ENCODE assay signal across 16 cellular contexts in genomic region chr10:839550-840205, GRCh38.
"Had no signal": no experiment of that assay in that cellular context is flagged by ENCODE, and none has a peak within 500 bp of the region (broad histone marks: within the 10 kb centered on the region; RNA-seq: fewer than 3 reads in every experiment).

No MANE protein-coding gene starts in this region.

- H3K36me3 Mint-ChIP-seq: natural killer cell had no signal

- H3K9me3 ChIP-seq: body of pancreas, mucosa of descending colon, right atrium auricular region, tibial nerve had no signal

- H3K9me3 Mint-ChIP-seq: activated CD8-positive, alpha-beta T cell treated with anti-CD3 and anti-CD28 coated beads for 36 hours; activated T-cell treated with anti-CD3 and anti-CD28 coated beads, Interleukin-2, amount 50 U/mL, for 72 hours; central memory CD8-positive, alpha-beta T cell; natural killer cell had no signal

- H3K4me3 ChIP-seq: body of pancreas, mucosa of descending colon, right atrium auricular region, tibial nerve had no signal

- H3K27ac Mint-ChIP-seq: activated T-cell treated with anti-CD3 and anti-CD28 coated beads, Interleukin-2, amount 50 U/mL, for 72 hours had no signal

- H3K27ac ChIP-seq: body of pancreas, epithelial cell of prostate, right atrium auricular region, tibial nerve, VCaP had no signal

- H3K4me1 ChIP-seq: body of pancreas, right atrium auricular region had no signal

- H3K4me3 Mint-ChIP-seq: activated CD8-positive, alpha-beta T cell treated with anti-CD3 and anti-CD28 coated beads for 36 hours; activated T-cell treated with anti-CD3 and anti-CD28 coated beads, Interleukin-2, amount 50 U/mL, for 72 hours; central memory CD8-positive, alpha-beta T cell; natural killer cell had no signal

- H3K27me3 ChIP-seq: body of pancreas, right atrium auricular region, tibial nerve had no signal

- H3K27me3 Mint-ChIP-seq: activated CD8-positive, alpha-beta T cell treated with anti-CD3 and anti-CD28 coated beads for 36 hours; central memory CD8-positive, alpha-beta T cell had no signal

- DNase-seq: activated CD8-positive, alpha-beta memory T cell treated with anti-CD3 and anti-CD28 coated beads, Interleukin-2, amount 50 U/mL, for 4 hours; activated CD8-positive, alpha-beta T cell treated with anti-CD3 and anti-CD28 coated beads for 36 hours; activated T-cell treated with anti-CD3 and anti-CD28 coated beads, Interleukin-2, amount 50 U/mL, for 72 hours; body of pancreas; cortex of kidney; effector CD8-positive, alpha-beta T cell; hypothalamus; mucosa of descending colon; natural killer cell; posterior cingulate gyrus; small intestine had no signal

- ATAC-seq: activated CD8-positive, alpha-beta T cell treated with anti-CD3 and anti-CD28 coated beads for 36 hours; activated T-cell treated with anti-CD3 and anti-CD28 coated beads, Interleukin-2, amount 50 U/mL, for 72 hours; body of pancreas; mucosa of descending colon; natural killer cell had no signal
